Comparison of ENCODE assay signal across 10 cellular contexts in the genomic region with DNA sequence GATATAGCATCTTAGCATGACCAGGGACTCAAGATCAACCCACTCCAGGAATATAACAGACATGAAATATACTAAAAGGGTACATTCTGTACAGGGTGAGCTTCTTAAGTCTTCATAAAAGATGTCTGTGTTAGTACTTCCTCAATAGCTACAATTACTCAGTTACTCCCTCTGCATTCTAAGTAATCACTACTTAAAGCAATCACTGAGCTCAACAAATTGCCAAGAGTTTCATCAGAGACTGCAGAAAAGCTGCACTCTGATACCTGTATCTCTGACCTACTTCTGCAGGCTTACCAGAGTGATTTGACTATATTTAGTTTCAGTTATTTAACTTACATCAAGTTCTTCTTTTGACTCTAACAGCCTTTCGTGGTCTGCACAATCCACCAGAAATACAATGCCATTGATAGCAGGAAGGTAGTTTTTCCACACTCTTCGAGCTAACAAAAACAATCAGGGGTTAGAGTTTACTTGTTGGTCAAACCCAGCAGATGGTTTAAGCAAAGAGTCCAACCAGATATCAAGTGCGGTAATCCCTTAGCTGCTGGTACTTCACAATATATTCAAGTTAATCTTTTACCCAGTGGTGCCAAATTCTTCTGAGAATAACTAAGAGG. TPM values are rescaled to one million over a fixed set of nuclear protein-coding genes. Genes with fewer than 3 reads are reported as not detected.
A peak's percentile ranks its signal among the peaks of the same experiment; 100 is the strongest.
DNase-seq lines count a peak whose midpoint lies in the region; ATAC-seq and TF ChIP-seq lines count a peak whose summit lies in the region.
"Had no signal": no experiment of that assay in that cellular context is flagged by ENCODE, and none has a peak within 500 bp of the region (broad histone marks: within the 10 kb centered on the region; RNA-seq: fewer than 3 reads in every experiment).

No MANE protein-coding gene starts in this region.

- TF ChIP-seq EP300 in stomach (IDR thresholded peaks at IDR 0.05): no peak

- 69% methylated on average over 3 of the region's 3 CpGs for WGBS in right cardiac atrium
- 23 to 57% (median 48%) methylated on average over 3 of the region's 3 CpGs for WGBS in stomach, 5 donors

- H3K4me1 ChIP-seq in left ventricle myocardium inferior: peaks cover 18% of the 10 kb centered on the region
- H3K4me1 ChIP-seq in right cardiac atrium (ENCODE audit: control insufficient read depth, insufficient read depth, low read length): no peaks in the 10 kb centered on the region
- H3K4me1 ChIP-seq in stomach: peaks cover 4 to 21% (median 15%) of the 10 kb centered on the region in 4 donors
- H3K4me1 ChIP-seq: SJSA1 had no signal

- TF ChIP-seq CTCF in left ventricle myocardium inferior (IDR thresholded peaks at IDR 0.05; ENCODE audit: borderline replicate concordance) (no peak), stomach (IDR thresholded peaks at IDR 0.05) (no peak)

- no peaks in the 10 kb centered on the region for H3K27me3 ChIP-seq in left ventricle myocardium inferior (ENCODE audit: low read depth)
- no peaks in the 10 kb centered on the region for H3K27me3 ChIP-seq in right cardiac atrium (ENCODE audit: control insufficient read depth, insufficient read depth)
- no peaks in the 10 kb centered on the region for H3K27me3 ChIP-seq in stomach
- H3K27me3 ChIP-seq: SJSA1 had no signal

- peak overlapping the region; percentile 47 for H3K27ac ChIP-seq in left ventricle myocardium inferior (replicated peaks)
- no peak overlapping the region for H3K27ac ChIP-seq in right cardiac atrium (ENCODE audit: low read length)
- H3K27ac ChIP-seq in stomach: peak overlapping the region in 4 of 5 donors; percentile 37 to 82 (median 62)
- H3K27ac ChIP-seq: SJSA1 had no signal

- peaks cover 28% of the 10 kb centered on the region for H3K4me1 Mint-ChIP-seq in activated naive CD8-positive, alpha-beta T cell treated with anti-CD3 and anti-CD28 coated beads, Interleukin-2, amount 10 ng/mL, durations not matched to agents 7 days and 5 days
- H3K4me1 Mint-ChIP-seq: B cell had no signal

- H3K36me3 Mint-ChIP-seq in activated naive CD8-positive, alpha-beta T cell treated with anti-CD3 and anti-CD28 coated beads, Interleukin-2, amount 10 ng/mL, durations not matched to agents 7 days and 5 days: peaks cover 38% of the 10 kb centered on the region

- no peak for ATAC-seq in right cardiac atrium
- ATAC-seq in HG03095 (IDR thresholded peaks at IDR 0.05; ENCODE audit: unreplicated experiment): peak; percentile 45
- ATAC-seq in activated naive CD8-positive, alpha-beta T cell treated with anti-CD3 and anti-CD28 coated beads, Interleukin-2, amount 10 ng/mL, durations not matched to agents 7 days and 5 days (ENCODE audit: low read depth): peak; percentile 43
- no peak for ATAC-seq in GM21825 (IDR thresholded peaks at IDR 0.05; ENCODE audit: unreplicated experiment)

- intact Hi-C loops in left ventricle myocardium inferior (cut with micrococcal nuclease): no loop called here
- intact Hi-C loops in right cardiac atrium (cut with DNase I): no loop called here
- intact Hi-C loops in stomach (cut with DNase I; ENCODE audit: low total_unique reads): no loop called here

- H3K4me3 ChIP-seq in left ventricle myocardium inferior: no peak overlapping the region
- H3K4me3 ChIP-seq in right cardiac atrium (ENCODE audit: low read length): no peak overlapping the region
- H3K4me3 ChIP-seq in stomach: peak overlapping the region in 2 of 4 donors; percentile 1 to 23
- H3K4me3 ChIP-seq: SJSA1 had no signal

- no peaks in the 10 kb centered on the region for H3K9me3 Mint-ChIP-seq in activated naive CD8-positive, alpha-beta T cell treated with anti-CD3 and anti-CD28 coated beads, Interleukin-2, amount 10 ng/mL, durations not matched to agents 7 days and 5 days

- H3K4me3 Mint-ChIP-seq in activated naive CD8-positive, alpha-beta T cell treated with anti-CD3 and anti-CD28 coated beads, Interleukin-2, amount 10 ng/mL, durations not matched to agents 7 days and 5 days: peak overlapping the region; percentile 41
- H3K4me3 Mint-ChIP-seq: B cell had no signal

- POLR2A ChIA-PET in activated naive CD8-positive, alpha-beta T cell treated with anti-CD3 and anti-CD28 coated beads, Interleukin-2, amount 10 ng/mL, durations not matched to agents 7 days and 5 days (lab: Charles Lee): interaction anchor here (0.5 to 1.3 kb wide), 5 partner anchors 14 to 298 kb away, joined by 3 to 4 read pairs (median 3); a partner anchor contains a TSS

- H3K36me3 ChIP-seq in left ventricle myocardium inferior (peaks cover 92% of the 10 kb centered on the region), stomach (peaks cover 50 to 98% (median 88%) of the 10 kb centered on the region in 4 donors)

- no peak for DNase-seq in left ventricle myocardium inferior
- no peak for DNase-seq in right cardiac atrium
- DNase-seq in activated naive CD8-positive, alpha-beta T cell treated with anti-CD3 and anti-CD28 coated beads, Interleukin-2, amount 10 ng/mL, durations not matched to agents 7 days and 5 days: no peak
- DNase-seq in stomach: no peak
- DNase-seq in T-helper 9 cell: no peak
- DNase-seq in central memory CD4-positive, alpha-beta T cell: no peak

- H3K27me3 Mint-ChIP-seq in activated naive CD8-positive, alpha-beta T cell treated with anti-CD3 and anti-CD28 coated beads, Interleukin-2, amount 10 ng/mL, durations not matched to agents 7 days and 5 days: no peaks in the 10 kb centered on the region
- H3K27me3 Mint-ChIP-seq: B cell had no signal

- H3K9me3 ChIP-seq in left ventricle myocardium inferior (replicated peaks) (no peaks in the 10 kb centered on the region), right cardiac atrium (ENCODE audit: control insufficient read depth, low read length) (no peaks in the 10 kb centered on the region), stomach (no peaks in the 10 kb centered on the region)
- H3K9me3 ChIP-seq: SJSA1 had no signal

- H3K27ac Mint-ChIP-seq in activated naive CD8-positive, alpha-beta T cell treated with anti-CD3 and anti-CD28 coated beads, Interleukin-2, amount 10 ng/mL, durations not matched to agents 7 days and 5 days: peak overlapping the region; percentile 90
- H3K27ac Mint-ChIP-seq: B cell had no signal

- TF ChIP-seq POLR2A in stomach (IDR thresholded peaks at IDR 0.05): no peak

RNA-seq across cellular contexts. Expression of a gene that starts 23.3 kb away (rescaled TPM):
- total RNA-seq in left ventricle myocardium inferior: 93.5 TPM
- total RNA-seq in right cardiac atrium: 100 to 1,000 TPM in 1 of 4 donors, 10 to 100 TPM in 3; 78.0 to 114 (median 84.7) TPM
- polyA plus RNA-seq in right cardiac atrium: 46.1 TPM
- total RNA-seq in activated naive CD8-positive, alpha-beta T cell treated with anti-CD3 and anti-CD28 coated beads, Interleukin-2, amount 10 ng/mL, durations not matched to agents 7 days and 5 days: 10 to 100 TPM; 42.8 to 48.2 TPM
- 10 to 100 TPM in 4 of 5 donors, 1 to 10 TPM in 1; 9.0 to 81.9 (median 47.2) TPM for total RNA-seq in stomach
- 10 to 100 TPM; 24.7 to 52.5 (median 25.4) TPM for polyA plus RNA-seq in stomach

RNA-seq across cellular contexts. Expression of a gene that starts 39.2 kb away (rescaled TPM):
- 7.5 TPM for total RNA-seq in left ventricle myocardium inferior
- total RNA-seq in right cardiac atrium: 10 to 100 TPM in 2 of 4 donors, 1 to 10 TPM in 2; 7.6 to 17.5 (median 9.8) TPM
- 3.0 TPM for polyA plus RNA-seq in right cardiac atrium
- total RNA-seq in activated naive CD8-positive, alpha-beta T cell treated with anti-CD3 and anti-CD28 coated beads, Interleukin-2, amount 10 ng/mL, durations not matched to agents 7 days and 5 days: 10 to 100 TPM; 20.5 to 20.6 TPM
- 10 to 100 TPM in 4 of 5 donors, 1 to 10 TPM in 1; 3.2 to 72.4 (median 39.3) TPM for total RNA-seq in stomach
- 1 to 10 TPM; 2.8 to 8.9 (median 8.3) TPM for polyA plus RNA-seq in stomach

Comparison
In these comparisons a context has a peak if more than half of its experiments do, and no peak if none do; other contexts are left out.
1. ATAC-seq: peak in HG03095 (single experiment) and activated naive CD8-positive, alpha-beta T cell treated with anti-CD3 and anti-CD28 coated beads, Interleukin-2, amount 10 ng/mL, durations not matched to agents 7 days and 5 days (single experiment); none in right cardiac atrium (0 of 2) and GM21825 (single experiment).